Comparison of ENCODE assay signal across 29 cellular contexts in the genomic region with DNA sequence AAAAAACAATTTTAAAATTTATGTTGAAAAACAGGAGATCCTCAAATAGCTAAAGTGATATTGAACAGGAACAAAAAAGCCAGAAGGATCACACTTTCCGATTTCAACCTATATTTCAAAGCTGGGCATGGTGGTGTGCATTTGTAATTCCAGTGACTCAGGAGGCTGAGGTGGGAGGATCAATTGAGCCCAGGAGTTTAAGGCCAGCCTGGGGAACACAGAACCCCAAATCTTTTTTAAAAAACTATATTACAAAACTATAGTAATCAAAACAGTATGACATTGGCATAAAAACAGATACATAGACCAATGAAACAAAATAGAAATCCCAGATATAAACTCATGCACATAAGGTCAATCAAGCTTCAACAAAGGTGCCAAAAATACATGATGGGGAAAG.
"Had no signal": no experiment of that assay in that cellular context is flagged by ENCODE, and none has a peak within 500 bp of the region (broad histone marks: within the 10 kb centered on the region; RNA-seq: fewer than 3 reads in every experiment).

No MANE protein-coding gene starts in this region.

- H3K27me3 ChIP-seq: stomach, suprapubic skin, testis, thyroid gland, tibial artery, tibial nerve, transverse colon, upper lobe of left lung, upper lobe of right lung, uterus, vagina had no signal

- H3K4me1 Mint-ChIP-seq: stimulated activated effector memory CD8-positive, alpha-beta T cell treated with anti-CD3 and anti-CD28 coated beads, Interleukin-12 subunit alpha, Interleukin-12 subunit beta, amount 100 ng/mL, for 72 hours; stimulated activated memory B cell treated with anti-CD40 and anti-IgM and Interleukin-4, amounts not matched to agents 10 μg/mL and 1 μg/mL and 100 μg/mL, for 72 hours; stimulated activated naive B cell treated with anti-CD40 and anti-IgM and Interleukin-4, amounts not matched to agents 10 μg/mL and 1 μg/mL and 100 μg/mL, for 72 hours; stimulated activated naive CD8-positive, alpha-beta T cell treated with anti-CD3 and anti-CD28 coated beads, Interleukin-15, amount 100 ng/mL, for 72 hours had no signal

- H3K27ac Mint-ChIP-seq: stimulated activated effector memory CD8-positive, alpha-beta T cell treated with anti-CD3 and anti-CD28 coated beads, Interleukin-12 subunit alpha, Interleukin-12 subunit beta, amount 100 ng/mL, for 72 hours; stimulated activated memory B cell treated with anti-CD40 and anti-IgM and Interleukin-4, amounts not matched to agents 10 μg/mL and 1 μg/mL and 100 μg/mL, for 72 hours; stimulated activated naive B cell treated with anti-CD40 and anti-IgM and Interleukin-4, amounts not matched to agents 10 μg/mL and 1 μg/mL and 100 μg/mL, for 72 hours; stimulated activated naive CD8-positive, alpha-beta T cell treated with anti-CD3 and anti-CD28 coated beads, Interleukin-15, amount 100 ng/mL, for 72 hours; stimulated activated naive CD8-positive, alpha-beta T cell treated with anti-CD3 and anti-CD28 coated beads, Interleukin-15, Interleukin-2, amounts not matched to agents 100 ng/mL and 50 ng/mL, for 24 hours; type B pancreatic cell had no signal

- H3K36me3 ChIP-seq: stomach, suprapubic skin, thoracic aorta, thyroid gland, tibial artery, tibial nerve, transverse colon, upper lobe of left lung, upper lobe of right lung, uterus, vagina had no signal

- H3K4me3 ChIP-seq: stomach, suprapubic skin, testis, thoracic aorta, thyroid gland, tibial artery, tibial nerve, transverse colon, upper lobe of left lung, upper lobe of right lung, uterus, vagina had no signal

- H3K27me3 Mint-ChIP-seq: stimulated activated memory B cell treated with anti-CD40 and anti-IgM and Interleukin-4, amounts not matched to agents 10 μg/mL and 1 μg/mL and 100 μg/mL, for 72 hours; stimulated activated naive B cell treated with anti-CD40 and anti-IgM and Interleukin-4, amounts not matched to agents 10 μg/mL and 1 μg/mL and 100 μg/mL, for 72 hours; stimulated activated naive CD8-positive, alpha-beta T cell treated with anti-CD3 and anti-CD28 coated beads, Interleukin-15, amount 100 ng/mL, for 72 hours; stimulated activated naive CD8-positive, alpha-beta T cell treated with anti-CD3 and anti-CD28 coated beads, Interleukin-15, Interleukin-2, amounts not matched to agents 100 ng/mL and 50 ng/mL, for 24 hours; type B pancreatic cell had no signal

- ATAC-seq: stimulated activated effector memory CD8-positive, alpha-beta T cell treated with anti-CD3 and anti-CD28 coated beads, Interleukin-12 subunit alpha, Interleukin-12 subunit beta, amount 100 ng/mL, for 72 hours; stimulated activated memory B cell treated with anti-CD40 and anti-IgM and Interleukin-4, amounts not matched to agents 10 μg/mL and 1 μg/mL and 100 μg/mL, for 72 hours; stimulated activated naive B cell treated with anti-CD40 and anti-IgM and Interleukin-4, amounts not matched to agents 10 μg/mL and 1 μg/mL and 100 μg/mL, for 72 hours; stimulated activated naive CD8-positive, alpha-beta T cell treated with anti-CD3 and anti-CD28 coated beads, Interleukin-15, amount 100 ng/mL, for 72 hours; stimulated activated naive CD8-positive, alpha-beta T cell treated with anti-CD3 and anti-CD28 coated beads, Interleukin-15, Interleukin-2, amounts not matched to agents 100 U/mL and 50 U/mL, for 24 hours; upper lobe of right lung had no signal

- FAIRE-seq: urothelium cell line had no signal

- H3K36me3 Mint-ChIP-seq: stimulated activated effector memory CD8-positive, alpha-beta T cell treated with anti-CD3 and anti-CD28 coated beads, Interleukin-12 subunit alpha, Interleukin-12 subunit beta, amount 100 ng/mL, for 72 hours; stimulated activated memory B cell treated with anti-CD40 and anti-IgM and Interleukin-4, amounts not matched to agents 10 μg/mL and 1 μg/mL and 100 μg/mL, for 72 hours had no signal

- DNase-seq: stimulated activated CD4-positive, alpha-beta T cell treated with anti-CD3 and anti-CD28 coated beads, Interleukin-2, amount 100 ng/mL, for 48 hours; stimulated activated CD4-positive, alpha-beta T cell treated with anti-CD3 and anti-CD28 coated beads, Interleukin-4, amount 100 ng/mL, for 1 hour; stimulated activated CD4-positive, alpha-beta T cell treated with anti-CD3 and anti-CD28 coated beads, Interleukin-4, amount 100 ng/mL, for 24 hours; stimulated activated CD4-positive, alpha-beta T cell treated with anti-CD3 and anti-CD28 coated beads, Interleukin-4, amount 100 ng/mL, for 4 hours; stimulated activated CD8-positive, alpha-beta memory T cell treated with anti-CD3 and anti-CD28 coated beads, Interleukin-4, amount 100 ng/mL, for 48 hours; stimulated activated naive B cell treated with anti-CD40 and anti-IgM and Interleukin-4, amounts not matched to agents 10 μg/mL and 1 μg/mL and 100 μg/mL, for 72 hours; stimulated activated naive CD4-positive, alpha-beta T cell; stimulated activated naive CD4-positive, alpha-beta T cell treated with Interleukin-2 at 50 U/mL for 16 hours; stimulated activated naive CD8-positive, alpha-beta T cell treated with anti-CD3 and anti-CD28 coated beads, Interleukin-15, amount 100 ng/mL, for 72 hours; stimulated activated naive CD8-positive, alpha-beta T cell treated with anti-CD3 and anti-CD28 coated beads, Interleukin-15, Interleukin-2, amounts not matched to agents 100 U/mL and 50 U/mL, for 24 hours; stomach; substantia nigra; testis; thyroid gland; tibial artery; transverse colon; trophoblast cell; upper lobe of left lung; upper lobe of right lung; uterus had no signal

- H3K9me3 ChIP-seq: testis, thyroid gland, upper lobe of right lung, uterus, vagina had no signal

- H3K4me1 ChIP-seq: stomach, suprapubic skin, testis, thyroid gland, tibial artery, transverse colon, upper lobe of left lung, upper lobe of right lung, uterus, vagina had no signal

- H3K27ac ChIP-seq: stomach, suprapubic skin, thoracic aorta, thyroid gland, tibial artery, tibial nerve, transverse colon, upper lobe of left lung, upper lobe of right lung, uterus, vagina had no signal

- H3K4me3 Mint-ChIP-seq: stimulated activated effector memory CD8-positive, alpha-beta T cell treated with anti-CD3 and anti-CD28 coated beads, Interleukin-12 subunit alpha, Interleukin-12 subunit beta, amount 100 ng/mL, for 72 hours; stimulated activated memory B cell treated with anti-CD40 and anti-IgM and Interleukin-4, amounts not matched to agents 10 μg/mL and 1 μg/mL and 100 μg/mL, for 72 hours; stimulated activated naive B cell treated with anti-CD40 and anti-IgM and Interleukin-4, amounts not matched to agents 10 μg/mL and 1 μg/mL and 100 μg/mL, for 72 hours; stimulated activated naive CD8-positive, alpha-beta T cell treated with anti-CD3 and anti-CD28 coated beads, Interleukin-15, amount 100 ng/mL, for 72 hours; stimulated activated naive CD8-positive, alpha-beta T cell treated with anti-CD3 and anti-CD28 coated beads, Interleukin-15, Interleukin-2, amounts not matched to agents 100 ng/mL and 50 ng/mL, for 24 hours; type B pancreatic cell had no signal
